36 cellular contexts compared by ENCODE assay signal in genomic region chr7:97285348-97285747, GRCh38.
"Had no signal": no experiment of that assay in that cellular context is flagged by ENCODE, and none has a peak within 500 bp of the region (broad histone marks: within the 10 kb centered on the region; RNA-seq: fewer than 3 reads in every experiment).

No MANE protein-coding gene starts in this region.

- H3K4me1 Mint-ChIP-seq: activated naive CD4-positive, alpha-beta T cell treated with anti-CD3 and anti-CD28 coated beads, Interleukin-2, amount 10 ng/mL, durations not matched to agents 7 days and 5 days; activated naive CD4-positive, alpha-beta T cell treated with anti-CD3 and anti-CD28 coated beads, Interleukin-2, amount 50 U/mL, for 24 hours; activated naive CD8-positive, alpha-beta T cell treated with anti-CD3 and anti-CD28 coated beads for 36 hours; activated naive CD8-positive, alpha-beta T cell treated with anti-CD3 and anti-CD28 coated beads, Interleukin-2, amount 10 ng/mL, durations not matched to agents 7 days and 5 days; activated naive CD8-positive, alpha-beta T cell treated with anti-CD3 and anti-CD28 coated beads, Interleukin-2, amount 50 U/mL, for 24 hours; activated T-helper 17 cell treated with anti-CD3 and anti-CD28 coated beads, Interleukin-2, amount 50 U/mL, for 72 hours; central memory CD8-positive, alpha-beta T cell had no signal

- H3K4me1 ChIP-seq: adrenal gland, ascending aorta, body of pancreas, breast epithelium had no signal

- H3K9me3 Mint-ChIP-seq: activated naive CD4-positive, alpha-beta T cell treated with anti-CD3 and anti-CD28 coated beads, Interleukin-2, amount 10 ng/mL, durations not matched to agents 7 days and 5 days; activated naive CD8-positive, alpha-beta T cell treated with anti-CD3 and anti-CD28 coated beads for 36 hours; activated T-cell treated with anti-CD3 and anti-CD28 coated beads, Interleukin-2, amount 50 U/mL, for 4 hours; activated T-helper 1 cell treated with anti-CD3 and anti-CD28 coated beads, Interleukin-12 subunit alpha, Interleukin-12 subunit beta, Interleukin-2, Interleukin-4 antibody, amounts not matched to agents 30 ng/mL and 10 ng/mL and 1 ng/mL, durations not matched to agents 14 hours and 24 hours and 36 hours; activated T-helper 17 cell treated with anti-CD3 and anti-CD28 coated beads, Interleukin-2, amount 50 U/mL, for 72 hours; activated T-helper 2 cell treated with anti-CD3 and anti-CD28 coated beads, Interferon-gamma antibody, Interleukin-2, Interleukin-4, amounts not matched to agents 10 μg/mL and 5 μg/mL and 100 μg/mL, durations not matched to agents 14 hours and 24 hours and 36 hours; brain; central memory CD8-positive, alpha-beta T cell had no signal

- H3K4me3 Mint-ChIP-seq: activated naive CD4-positive, alpha-beta T cell treated with anti-CD3 and anti-CD28 coated beads for 36 hours; activated naive CD4-positive, alpha-beta T cell treated with anti-CD3 and anti-CD28 coated beads, Interleukin-2, amount 10 ng/mL, durations not matched to agents 7 days and 5 days; activated naive CD4-positive, alpha-beta T cell treated with anti-CD3 and anti-CD28 coated beads, Interleukin-2, amount 50 U/mL, for 24 hours; activated naive CD8-positive, alpha-beta T cell; activated naive CD8-positive, alpha-beta T cell treated with anti-CD3 and anti-CD28 coated beads for 36 hours; activated naive CD8-positive, alpha-beta T cell treated with anti-CD3 and anti-CD28 coated beads, Interleukin-2, amount 10 ng/mL, durations not matched to agents 7 days and 5 days; activated naive CD8-positive, alpha-beta T cell treated with anti-CD3 and anti-CD28 coated beads, Interleukin-2, amount 50 U/mL, for 24 hours; activated T-cell treated with anti-CD3 and anti-CD28 coated beads, Interleukin-2, amount 50 U/mL, for 24 hours; activated T-cell treated with anti-CD3 and anti-CD28 coated beads, Interleukin-2, amount 50 U/mL, for 4 hours; activated T-helper 1 cell treated with anti-CD3 and anti-CD28 coated beads, Interleukin-12 subunit alpha, Interleukin-12 subunit beta, Interleukin-2, Interleukin-4 antibody, amounts not matched to agents 30 ng/mL and 10 ng/mL and 1 ng/mL, durations not matched to agents 14 hours and 24 hours and 36 hours; activated T-helper 17 cell treated with anti-CD3 and anti-CD28 coated beads, Interleukin-2, amount 50 U/mL, for 72 hours; brain; central memory CD8-positive, alpha-beta T cell had no signal

- H3K27me3 Mint-ChIP-seq: activated naive CD4-positive, alpha-beta T cell treated with anti-CD3 and anti-CD28 coated beads, Interleukin-2, amount 50 U/mL, for 24 hours; activated naive CD8-positive, alpha-beta T cell treated with anti-CD3 and anti-CD28 coated beads for 36 hours; activated naive CD8-positive, alpha-beta T cell treated with anti-CD3 and anti-CD28 coated beads, Interleukin-2, amount 10 ng/mL, durations not matched to agents 7 days and 5 days; activated naive CD8-positive, alpha-beta T cell treated with anti-CD3 and anti-CD28 coated beads, Interleukin-2, amount 50 U/mL, for 24 hours; activated T-helper 17 cell treated with anti-CD3 and anti-CD28 coated beads, Interleukin-2, amount 50 U/mL, for 72 hours; brain; central memory CD8-positive, alpha-beta T cell had no signal

- ATAC-seq: activated naive CD4-positive, alpha-beta T cell treated with anti-CD3 and anti-CD28 coated beads, Interleukin-2, amount 50 U/mL, for 72 hours; activated naive CD8-positive, alpha-beta T cell treated with anti-CD3 and anti-CD28 coated beads, Interleukin-2, amount 50 U/mL, for 24 hours; activated T-cell treated with anti-CD3 and anti-CD28 coated beads, Interleukin-2, amount 50 U/mL, for 4 hours; activated T-helper 17 cell treated with anti-CD3 and anti-CD28 coated beads, Interleukin-2, amount 50 U/mL, for 72 hours; body of pancreas had no signal

- H3K9me3 ChIP-seq: adrenal gland, ascending aorta, body of pancreas, breast epithelium had no signal

- H3K4me3 ChIP-seq: adrenal gland, ascending aorta, body of pancreas, breast epithelium, cardiac muscle cell had no signal

- DNase-seq: activated effector memory CD4-positive, alpha-beta T cell treated with anti-CD3 and anti-CD28 coated beads, Interleukin-2, amount 50 U/mL, for 16 hours; activated gamma-delta T cell; activated gamma-delta T cell treated with Interleukin-2 at 50 U/mL for 16 hours; activated naive CD4-positive, alpha-beta T cell; activated naive CD4-positive, alpha-beta T cell treated with anti-CD3 and anti-CD28 coated beads for 36 hours; activated naive CD4-positive, alpha-beta T cell treated with anti-CD3 and anti-CD28 coated beads, Interleukin-2, amount 10 ng/mL, durations not matched to agents 7 days and 5 days; activated naive CD4-positive, alpha-beta T cell treated with anti-CD3 and anti-CD28 coated beads, Interleukin-2, amount 50 U/mL, for 16 hours; activated naive CD4-positive, alpha-beta T cell treated with Interleukin-2 at 50 U/mL for 16 hours; activated naive CD8-positive, alpha-beta T cell treated with anti-CD3 and anti-CD28 coated beads for 36 hours; activated naive CD8-positive, alpha-beta T cell treated with anti-CD3 and anti-CD28 coated beads, Interleukin-2, amount 10 ng/mL, durations not matched to agents 7 days and 5 days; activated naive CD8-positive, alpha-beta T cell treated with anti-CD3 and anti-CD28 coated beads, Interleukin-2, amount 50 U/mL, for 24 hours; activated T-cell treated with anti-CD3 and anti-CD28 coated beads, Interleukin-2, amount 50 U/mL, for 1 hour; activated T-cell treated with anti-CD3 and anti-CD28 coated beads, Interleukin-2, amount 50 U/mL, for 24 hours; activated T-cell treated with anti-CD3 and anti-CD28 coated beads, Interleukin-2, amount 50 U/mL, for 4 hours; activated T-cell treated with anti-CD3 and anti-CD28 coated beads, Interleukin-2, amount 50 U/mL, for 48 hours; adrenal gland; amniotic stem cell; amygdala; anterior cingulate cortex; aorta; body of pancreas; brain microvascular endothelial cell; caudate nucleus; central memory CD4-positive, alpha-beta T cell; cerebellar nuclear complex had no signal

- H3K36me3 ChIP-seq: adrenal gland, ascending aorta, brain microvascular endothelial cell, cardiac muscle cell had no signal

- H3K27ac Mint-ChIP-seq: activated naive CD4-positive, alpha-beta T cell treated with anti-CD3 and anti-CD28 coated beads for 36 hours; activated naive CD4-positive, alpha-beta T cell treated with anti-CD3 and anti-CD28 coated beads, Interleukin-2, amount 10 ng/mL, durations not matched to agents 7 days and 5 days; activated naive CD4-positive, alpha-beta T cell treated with anti-CD3 and anti-CD28 coated beads, Interleukin-2, amount 50 U/mL, for 24 hours; activated naive CD4-positive, alpha-beta T cell treated with anti-CD3 and anti-CD28 coated beads, Interleukin-2, amount 50 U/mL, for 72 hours; activated naive CD8-positive, alpha-beta T cell; activated naive CD8-positive, alpha-beta T cell treated with anti-CD3 and anti-CD28 coated beads for 36 hours; activated naive CD8-positive, alpha-beta T cell treated with anti-CD3 and anti-CD28 coated beads, Interleukin-2, amount 10 ng/mL, durations not matched to agents 7 days and 5 days; activated naive CD8-positive, alpha-beta T cell treated with anti-CD3 and anti-CD28 coated beads, Interleukin-2, amount 50 U/mL, for 24 hours; activated T-cell treated with anti-CD3 and anti-CD28 coated beads, Interleukin-2, amount 50 U/mL, for 24 hours; activated T-helper 1 cell treated with anti-CD3 and anti-CD28 coated beads, Interleukin-12 subunit alpha, Interleukin-12 subunit beta, Interleukin-2, Interleukin-4 antibody, amounts not matched to agents 30 ng/mL and 10 ng/mL and 1 ng/mL, durations not matched to agents 14 hours and 24 hours and 36 hours; activated T-helper 17 cell treated with anti-CD3 and anti-CD28 coated beads, Interleukin-2, amount 50 U/mL, for 72 hours; activated T-helper 2 cell treated with anti-CD3 and anti-CD28 coated beads, Interferon-gamma antibody, Interleukin-2, Interleukin-4, amounts not matched to agents 10 μg/mL and 5 μg/mL and 100 μg/mL, durations not matched to agents 14 hours and 24 hours and 36 hours; brain had no signal

- H3K36me3 Mint-ChIP-seq: activated naive CD4-positive, alpha-beta T cell treated with anti-CD3 and anti-CD28 coated beads, Interleukin-2, amount 10 ng/mL, durations not matched to agents 7 days and 5 days; activated naive CD4-positive, alpha-beta T cell treated with anti-CD3 and anti-CD28 coated beads, Interleukin-2, amount 50 U/mL, for 24 hours; activated naive CD4-positive, alpha-beta T cell treated with anti-CD3 and anti-CD28 coated beads, Interleukin-2, amount 50 U/mL, for 72 hours; activated naive CD8-positive, alpha-beta T cell; activated naive CD8-positive, alpha-beta T cell treated with anti-CD3 and anti-CD28 coated beads for 36 hours; activated naive CD8-positive, alpha-beta T cell treated with anti-CD3 and anti-CD28 coated beads, Interleukin-2, amount 10 ng/mL, durations not matched to agents 7 days and 5 days; brain had no signal
